In the genomic region with DNA sequence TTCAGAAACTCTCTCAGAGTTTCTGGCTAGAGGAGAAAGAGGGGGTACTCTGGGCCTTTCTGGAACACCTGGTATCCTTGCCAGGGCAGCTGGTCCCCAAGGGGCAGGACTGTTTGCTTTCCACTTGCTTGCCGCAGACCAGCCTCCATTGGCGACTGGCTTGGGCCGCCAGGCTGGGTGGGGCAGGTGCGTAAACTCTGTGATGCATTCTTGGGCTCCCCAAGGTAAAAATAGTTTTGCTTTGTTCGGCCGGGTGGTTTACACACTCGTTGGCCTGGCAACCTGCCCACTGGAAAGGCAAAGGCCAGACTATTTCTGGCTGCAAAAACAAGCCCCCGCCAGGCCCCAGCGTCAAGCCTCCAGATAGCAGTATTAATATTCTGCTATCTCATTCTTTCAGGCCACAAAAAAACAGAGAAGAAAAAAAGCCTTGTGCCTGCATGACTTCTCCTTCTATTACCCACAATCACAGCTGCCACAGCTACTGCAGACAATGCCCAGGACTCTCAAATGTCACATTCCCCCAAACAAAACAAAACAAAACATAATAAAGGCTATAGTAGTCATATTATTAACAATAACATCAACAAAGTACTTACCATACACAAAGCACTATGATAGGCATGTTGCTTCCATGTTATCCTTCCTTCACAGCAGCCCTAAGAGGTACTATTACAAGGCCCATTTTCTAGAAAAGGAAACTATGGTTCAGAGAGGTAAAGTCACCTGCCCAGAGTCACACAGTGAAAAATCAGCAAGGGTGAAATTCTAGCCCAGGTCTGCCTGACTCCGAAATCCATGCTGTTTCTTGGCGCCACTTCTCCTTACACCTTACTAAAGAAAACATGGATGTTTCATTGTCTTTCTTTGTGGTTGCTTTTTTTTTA, we compare ENCODE assay signal across 7 cellular contexts. TPM values are rescaled to one million over a fixed set of nuclear protein-coding genes. Genes with fewer than 3 reads are reported as not detected.
DNase-seq lines count a peak whose midpoint lies in the region; ATAC-seq and TF ChIP-seq lines count a peak whose summit lies in the region.

No MANE protein-coding gene starts in this region.

- TF ChIP-seq CTCF in psoas muscle (IDR thresholded peaks at IDR 0.05) (no peak), WERI-Rb-1 (IDR thresholded peaks at IDR 0.05; ENCODE audit: low read depth, low read length) (no peak)

- H3K27ac ChIP-seq in psoas muscle: peak overlapping the region; percentile 70
- no peak overlapping the region for H3K27ac ChIP-seq in WERI-Rb-1

- H3K9me3 ChIP-seq in psoas muscle (no peaks in the 10 kb centered on the region), WERI-Rb-1 (ENCODE audit: severe bottlenecking) (no peaks in the 10 kb centered on the region)

- 23 to 27% (median 24%) methylated on average over 11 of the region's 11 CpGs for WGBS in psoas muscle, 3 donors

- H3K36me3 ChIP-seq in psoas muscle (ENCODE audit: insufficient read depth in 1 of 2, low read depth in 1 of 2): no peaks in the 10 kb centered on the region
- H3K36me3 ChIP-seq in WERI-Rb-1: no peaks in the 10 kb centered on the region

- H3K4me1 ChIP-seq in psoas muscle: peaks cover 21% of the 10 kb centered on the region

- H3K27me3 ChIP-seq in psoas muscle (ENCODE audit: insufficient read depth in 3 of 3, low read length in 2 of 3): no peaks in the 10 kb centered on the region
- no peaks in the 10 kb centered on the region for H3K27me3 ChIP-seq in WERI-Rb-1 (ENCODE audit: insufficient read depth, low read depth, severe bottlenecking)

- intact Hi-C loops in psoas muscle (cut with DNase I): no loop called here

- ATAC-seq in GM19043 (IDR thresholded peaks at IDR 0.05; ENCODE audit: low read depth, unreplicated experiment): peak; percentile 83
- ATAC-seq in HG02970 (IDR thresholded peaks at IDR 0.05; ENCODE audit: low FRiP score, unreplicated experiment): peak; percentile 66
- ATAC-seq in esophagus mucosa: peak; percentile 72
- peak; percentile 75 to 84 (median 82) for ATAC-seq in psoas muscle

- no peak overlapping the region for H3K4me3 ChIP-seq in psoas muscle
- H3K4me3 ChIP-seq in WERI-Rb-1 (ENCODE audit: low read depth, low read length): no peak overlapping the region

- DNase-seq in NCI-H510A (lab: John Stamatoyannopoulos, UW) (peak; percentile 42), psoas muscle (peak; percentile 51 to 75), WERI-Rb-1 (no peak), NK-92 (lab: John Stamatoyannopoulos, UW; ENCODE audit: unreplicated experiment) (no peak)

RNA-seq across cellular contexts. Expression of a gene that starts 14.0 kb away (rescaled TPM):
- total RNA-seq in esophagus mucosa (0.36 TPM), psoas muscle (1 to 10 TPM in 1 of 4 donors, under 1 TPM in 3; 0.24 to 1.1 (median 0.53) TPM)
- under 1 TPM; 0.11 to 0.49 (median 0.36) TPM for polyA plus RNA-seq in psoas muscle

Comparison
In these comparisons a context has a peak if more than half of its experiments do, and no peak if none do; other contexts are left out.
1. DNase-seq: peak in NCI-H510A (single experiment) and psoas muscle (2 of 2); none in WERI-Rb-1 (single experiment) and NK-92 (single experiment).
2. Peak in every context shown above with its lines, with median percentiles within 50 percentile points of each other: ATAC-seq.